13 cellular contexts compared by ENCODE assay signal in genomic region chr1:18928406-18928805, GRCh38. TPM values are rescaled to one million over a fixed set of nuclear protein-coding genes. Genes with fewer than 3 reads are reported as not detected.
DNase-seq lines count a peak whose midpoint lies in the region; ATAC-seq lines count a peak whose summit lies in the region.
"Had no signal": no experiment of that assay in that cellular context is flagged by ENCODE, and none has a peak within 500 bp of the region (broad histone marks: within the 10 kb centered on the region; RNA-seq: fewer than 3 reads in every experiment).

No MANE protein-coding gene starts in this region.

- H3K9me3 Mint-ChIP-seq in stimulated activated naive CD8-positive, alpha-beta T cell treated with anti-CD3 and anti-CD28 coated beads, Interleukin-15, Interleukin-2, amounts not matched to agents 100 ng/mL and 50 ng/mL, for 24 hours, result no peaks in the 10 kb centered on the region
- no peaks in the 10 kb centered on the region for H3K9me3 Mint-ChIP-seq in activated CD4-positive, alpha-beta memory T cell treated with anti-CD3 and anti-CD28 coated beads for 36 hours
- peaks cover 2% of the 10 kb centered on the region for H3K9me3 Mint-ChIP-seq in memory B cell

- peak overlapping the region; percentile 13 to 29 for H3K27ac ChIP-seq in aorta (ENCODE audit: low read depth in 1 of 2, low read length in 2 of 2)

- WGBS in aorta, 2 donors, result 66 to 67% methylated on average over 8 of the region's 8 CpGs

- CTCF ChIA-PET in activated CD4-positive, alpha-beta memory T cell treated with anti-CD3 and anti-CD28 coated beads for 36 hours (lab: Charles Lee), result interaction anchor here (1.0 to 10.2 kb wide), 6 partner anchors 14 to 37 kb away, joined by 3 to 147 read pairs (median 28); partner anchors contain the start of gene ALDH4A1

- no peaks in the 10 kb centered on the region for H3K36me3 ChIP-seq in aorta (ENCODE audit: control insufficient read depth in 1 of 2, insufficient read depth in 2 of 2, low read length in 1 of 2)

- no peak overlapping the region for H3K4me3 ChIP-seq in aorta (ENCODE audit: low read length in 2 of 2)

- no peaks in the 10 kb centered on the region for H3K27me3 ChIP-seq in aorta (ENCODE audit: control insufficient read depth in 1 of 2, insufficient read depth in 2 of 2, low read length in 1 of 2)

- H3K27ac Mint-ChIP-seq in stimulated activated naive CD8-positive, alpha-beta T cell treated with anti-CD3 and anti-CD28 coated beads, Interleukin-15, Interleukin-2, amounts not matched to agents 100 ng/mL and 50 ng/mL, for 24 hours, result peak overlapping the region; percentile 97
- peak overlapping the region; percentile 100 for H3K27ac Mint-ChIP-seq in activated CD4-positive, alpha-beta memory T cell treated with anti-CD3 and anti-CD28 coated beads for 36 hours
- peak overlapping the region; percentile 75 for H3K27ac Mint-ChIP-seq in memory B cell

- intact Hi-C loops in activated CD4-positive, alpha-beta memory T cell treated with anti-CD3 and anti-CD28 coated beads for 36 hours (cut with micrococcal nuclease), result loop anchor here (5.0 to 10.0 kb wide), 4 partner anchors 39 to 666 kb away; partner anchors contain the start of genes EMC1, MRTO4 and UBR4
- intact Hi-C loops in aorta (cut with DNase I), result no loop called here

- H3K4me3 Mint-ChIP-seq in stimulated activated naive CD8-positive, alpha-beta T cell treated with anti-CD3 and anti-CD28 coated beads, Interleukin-15, Interleukin-2, amounts not matched to agents 100 ng/mL and 50 ng/mL, for 24 hours, result peak overlapping the region; percentile 81
- H3K4me3 Mint-ChIP-seq in activated CD4-positive, alpha-beta memory T cell treated with anti-CD3 and anti-CD28 coated beads for 36 hours, result peak overlapping the region; percentile 79
- H3K4me3 Mint-ChIP-seq in memory B cell, result peak overlapping the region; percentile 82

- H3K27me3 Mint-ChIP-seq in stimulated activated naive CD8-positive, alpha-beta T cell treated with anti-CD3 and anti-CD28 coated beads, Interleukin-15, Interleukin-2, amounts not matched to agents 100 ng/mL and 50 ng/mL, for 24 hours, result no peaks in the 10 kb centered on the region
- H3K27me3 Mint-ChIP-seq in activated CD4-positive, alpha-beta memory T cell treated with anti-CD3 and anti-CD28 coated beads for 36 hours, result no peaks in the 10 kb centered on the region
- H3K27me3 Mint-ChIP-seq in memory B cell, result no peaks in the 10 kb centered on the region

- POLR2A ChIA-PET in activated CD4-positive, alpha-beta memory T cell treated with anti-CD3 and anti-CD28 coated beads for 36 hours (lab: Charles Lee), result interaction anchor here (1.5 to 6.1 kb wide), 5 partner anchors 15 to 323 kb away, joined by 3 to 225 read pairs (median 12); partner anchors contain the start of genes IFFO2 and MRTO4

- ATAC-seq in stimulated activated naive CD8-positive, alpha-beta T cell treated with anti-CD3 and anti-CD28 coated beads, Interleukin-15, Interleukin-2, amounts not matched to agents 100 U/mL and 50 U/mL, for 24 hours, result no peak
- ATAC-seq in memory B cell (ENCODE audit: low read depth) (no peak), aorta (ENCODE audit: low FRiP score) (no peak)

- H3K9me3 ChIP-seq in aorta (ENCODE audit: control insufficient read depth, low read length), result no peaks in the 10 kb centered on the region

- no peaks in the 10 kb centered on the region for H3K36me3 Mint-ChIP-seq in stimulated activated naive CD8-positive, alpha-beta T cell treated with anti-CD3 and anti-CD28 coated beads, Interleukin-15, Interleukin-2, amounts not matched to agents 100 ng/mL and 50 ng/mL, for 24 hours (ENCODE audit: low read depth)
- peaks cover 5% of the 10 kb centered on the region for H3K36me3 Mint-ChIP-seq in activated CD4-positive, alpha-beta memory T cell treated with anti-CD3 and anti-CD28 coated beads for 36 hours
- peaks cover 2% of the 10 kb centered on the region for H3K36me3 Mint-ChIP-seq in memory B cell

- H3K4me1 Mint-ChIP-seq in stimulated activated naive CD8-positive, alpha-beta T cell treated with anti-CD3 and anti-CD28 coated beads, Interleukin-15, Interleukin-2, amounts not matched to agents 100 ng/mL and 50 ng/mL, for 24 hours (ENCODE audit: low read depth), result peaks cover 98% of the 10 kb centered on the region
- H3K4me1 Mint-ChIP-seq in activated CD4-positive, alpha-beta memory T cell treated with anti-CD3 and anti-CD28 coated beads for 36 hours (ENCODE audit: low read depth), result peaks cover 91% of the 10 kb centered on the region
- H3K4me1 Mint-ChIP-seq in memory B cell, result peaks cover 53% of the 10 kb centered on the region

- no peak for DNase-seq in stimulated activated naive CD8-positive, alpha-beta T cell treated with anti-CD3 and anti-CD28 coated beads, Interleukin-15, Interleukin-2, amounts not matched to agents 100 U/mL and 50 U/mL, for 24 hours
- DNase-seq in activated CD4-positive, alpha-beta memory T cell treated with anti-CD3 and anti-CD28 coated beads for 36 hours, result no peak
- DNase-seq in memory B cell (ENCODE audit: low spot score in 2 of 2) (no peak), aorta (no peak)
- DNase-seq in stimulated activated CD4-positive, alpha-beta T cell treated with anti-CD3 and anti-CD28 coated beads, Interleukin-4, amount 100 ng/mL, for 1 hour, result no peak
- DNase-seq in stimulated activated CD4-positive, alpha-beta T cell treated with anti-CD3 and anti-CD28 coated beads, Interleukin-4, amount 100 ng/mL, for 4 hours, result no peak
- no peak for DNase-seq in stimulated activated CD4-positive, alpha-beta T cell treated with anti-CD3 and anti-CD28 coated beads, Interleukin-2, amount 100 ng/mL, for 48 hours
- DNase-seq: erythroblast, hypothalamus, NCI-H2081 treated with DMSO at 0.1 percent for 48 hours, posterior cingulate gyrus, T-helper 9 cell had no signal

- H3K4me1 ChIP-seq in aorta (ENCODE audit: control insufficient read depth in 1 of 2, insufficient read depth in 2 of 2, low read length in 2 of 2), result no peaks in the 10 kb centered on the region

RNA-seq across cellular contexts. Expression of gene ALDH4A1, which starts 26.1 kb away (rescaled TPM):
- 1 to 10 TPM; 7.2 to 7.3 TPM for total RNA-seq in activated CD4-positive, alpha-beta memory T cell treated with anti-CD3 and anti-CD28 coated beads for 36 hours
- total RNA-seq in aorta, result 10 to 100 TPM in 1 of 2 donors, 1 to 10 TPM in 1; 9.3 to 12.7 TPM
- 1 to 10 TPM; 4.8 to 9.8 TPM for polyA plus RNA-seq in aorta

RNA-seq across cellular contexts. Expression of gene IFFO2, which starts 28.1 kb away (rescaled TPM):
- total RNA-seq in activated CD4-positive, alpha-beta memory T cell treated with anti-CD3 and anti-CD28 coated beads for 36 hours, result 10 to 100 TPM; 40.4 to 42.0 TPM
- 10 to 100 TPM; 21.5 to 34.7 TPM for total RNA-seq in aorta
- polyA plus RNA-seq in aorta, result 1 to 10 TPM; 3.9 to 5.4 TPM
